32 cellular contexts compared by ENCODE assay signal in genomic region chrY:15385178-15385577, GRCh38.
"Had no signal": no experiment of that assay in that cellular context is flagged by ENCODE, and none has a peak within 500 bp of the region (broad histone marks: within the 10 kb centered on the region; RNA-seq: fewer than 3 reads in every experiment).

No MANE protein-coding gene starts in this region.

- H3K36me3 Mint-ChIP-seq: activated naive CD4-positive, alpha-beta T cell treated with anti-CD3 and anti-CD28 coated beads, Interleukin-2, amount 50 U/mL, for 72 hours had no signal

- H3K4me2 ChIP-seq: PC-9 had no signal

- H3K27ac Mint-ChIP-seq: activated CD4-positive, alpha-beta T cell treated with anti-CD3 and anti-CD28 coated beads, Interleukin-2, amount 10 ng/mL, durations not matched to agents 24 days and 14 days; activated CD8-positive, alpha-beta T cell treated with anti-CD3 and anti-CD28 coated beads, Interleukin-2, amount 10 ng/mL, durations not matched to agents 7 days and 5 days; activated naive CD4-positive, alpha-beta T cell treated with anti-CD3 and anti-CD28 coated beads for 36 hours; activated naive CD4-positive, alpha-beta T cell treated with anti-CD3 and anti-CD28 coated beads, Interleukin-2, amount 50 U/mL, for 72 hours; activated T-cell treated with anti-CD3 and anti-CD28 coated beads, Interleukin-2, amount 50 U/mL, for 24 hours; activated T-helper 2 cell treated with anti-CD3 and anti-CD28 coated beads, Interferon-gamma antibody, Interleukin-2, Interleukin-4, amounts not matched to agents 10 μg/mL and 5 μg/mL and 100 μg/mL, durations not matched to agents 14 hours and 24 hours and 36 hours had no signal

- H3K4me1 Mint-ChIP-seq: activated CD4-positive, alpha-beta T cell treated with anti-CD3 and anti-CD28 coated beads, Interleukin-2, amount 10 ng/mL, durations not matched to agents 24 days and 14 days had no signal

- H3K27me3 Mint-ChIP-seq: activated CD4-positive, alpha-beta T cell treated with anti-CD3 and anti-CD28 coated beads, Interleukin-2, amount 10 ng/mL, durations not matched to agents 24 days and 14 days; activated T-cell treated with anti-CD3 and anti-CD28 coated beads, Interleukin-2, amount 50 U/mL, for 24 hours had no signal

- H3K4me1 ChIP-seq: adrenal gland, body of pancreas, breast epithelium had no signal

- H3K4me3 Mint-ChIP-seq: activated CD4-positive, alpha-beta T cell treated with anti-CD3 and anti-CD28 coated beads, Interleukin-2, amount 10 ng/mL, durations not matched to agents 24 days and 14 days; activated CD8-positive, alpha-beta T cell treated with anti-CD3 and anti-CD28 coated beads, Interleukin-2, amount 10 ng/mL, durations not matched to agents 7 days and 5 days; activated naive CD4-positive, alpha-beta T cell treated with anti-CD3 and anti-CD28 coated beads for 36 hours; activated T-cell treated with anti-CD3 and anti-CD28 coated beads, Interleukin-2, amount 50 U/mL, for 24 hours had no signal

- ATAC-seq: activated CD8-positive, alpha-beta T cell treated with anti-CD3 and anti-CD28 coated beads, Interleukin-2, amount 10 ng/mL, durations not matched to agents 7 days and 5 days; activated naive CD4-positive, alpha-beta T cell treated with anti-CD3 and anti-CD28 coated beads, Interleukin-2, amount 50 U/mL, for 72 hours; body of pancreas; Right ventricle myocardium inferior; SK-N-SH treated with all-trans-retinoic acid at 6 μM for 48 hours had no signal

- H3K27me3 ChIP-seq: adrenal gland, body of pancreas, breast epithelium, MG63 had no signal

- H3K4me3 ChIP-seq: adrenal gland, body of pancreas, breast epithelium, MG63, PC-9 had no signal

- H3K36me3 ChIP-seq: adrenal gland, breast epithelium, MG63, WERI-Rb-1 had no signal

- DNase-seq: activated CD4-positive, alpha-beta T cell treated with anti-CD3 and anti-CD28 coated beads, Interleukin-2, amount 10 ng/mL, durations not matched to agents 24 days and 14 days; activated CD4-positive, alpha-beta T cell treated with anti-CD3 and anti-CD28 coated beads, Interleukin-2, amount 50 U/mL, for 4 hours; activated CD8-positive, alpha-beta T cell treated with anti-CD3 and anti-CD28 coated beads, Interleukin-2, amount 10 ng/mL, durations not matched to agents 7 days and 5 days; activated gamma-delta T cell; activated naive CD4-positive, alpha-beta T cell treated with anti-CD3 and anti-CD28 coated beads for 36 hours; activated T-cell treated with anti-CD3 and anti-CD28 coated beads, Interleukin-2, amount 50 U/mL, for 24 hours; adrenal gland; body of pancreas; Kasumi-1; KG1; MG63; NCI-H1048; NCI-H1105 treated with DMSO at 0.1 percent for 48 hours; NCI-H1436; NCI-H1694; NCI-H2029; NCI-H345; NCI-H524 treated with DMSO at 0.1 percent for 48 hours; NK-92 treated with Interleukin-12 subunit alpha and Interleukin-12 subunit beta, amount 100 ng/mL, for 24 hours; PC-9; SIG-M5; SW 1271; T-helper 1 cell; T-helper 2 cell; T1000; WERI-Rb-1 had no signal

- H3K9me3 Mint-ChIP-seq: activated naive CD4-positive, alpha-beta T cell treated with anti-CD3 and anti-CD28 coated beads for 36 hours; activated naive CD4-positive, alpha-beta T cell treated with anti-CD3 and anti-CD28 coated beads, Interleukin-2, amount 50 U/mL, for 72 hours; activated T-cell treated with anti-CD3 and anti-CD28 coated beads, Interleukin-2, amount 50 U/mL, for 24 hours; activated T-helper 2 cell treated with anti-CD3 and anti-CD28 coated beads, Interferon-gamma antibody, Interleukin-2, Interleukin-4, amounts not matched to agents 10 μg/mL and 5 μg/mL and 100 μg/mL, durations not matched to agents 14 hours and 24 hours and 36 hours had no signal

- H3K27ac ChIP-seq: adrenal gland, body of pancreas, breast epithelium, PC-9, RWPE1, WERI-Rb-1 had no signal
